In the genomic region with DNA sequence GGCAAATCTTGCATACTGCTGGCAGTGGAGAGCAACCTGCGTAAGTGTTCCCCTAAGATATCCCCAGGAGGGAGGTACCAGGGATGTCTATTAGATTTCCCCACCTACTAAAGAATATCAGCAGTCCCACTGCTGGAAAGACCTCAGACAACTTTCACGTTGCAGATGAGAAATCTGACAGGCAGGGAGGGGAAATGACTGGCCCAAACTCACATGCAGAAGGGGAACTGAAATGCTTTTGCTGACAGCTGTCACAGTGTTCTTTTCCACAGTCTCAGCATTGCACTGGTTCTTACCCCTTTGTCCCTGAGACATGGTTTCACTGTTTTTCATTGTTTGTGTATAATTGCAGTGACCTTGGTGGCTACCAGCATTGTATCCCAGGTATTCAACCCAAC, we compare ENCODE assay signal across 14 cellular contexts.
DNase-seq lines count a peak whose midpoint lies in the region; ATAC-seq lines count a peak whose summit lies in the region.
"Had no signal": no experiment of that assay in that cellular context is flagged by ENCODE, and none has a peak within 500 bp of the region (broad histone marks: within the 10 kb centered on the region; RNA-seq: fewer than 3 reads in every experiment).

No MANE protein-coding gene starts in this region.

- H3K4me3 Mint-ChIP-seq in memory B cell: no peak overlapping the region
- H3K4me3 Mint-ChIP-seq: natural killer cell treated with Interleukin-12 subunit alpha and Interleukin-12 subunit beta and Interleukin-15 and Interleukin-18, amount 100 ng/mL, for 72 hours; stimulated activated effector memory CD8-positive, alpha-beta T cell treated with anti-CD3 and anti-CD28 coated beads, Interleukin-12 subunit alpha, Interleukin-12 subunit beta, amount 100 ng/mL, for 72 hours had no signal

- H3K4me3 ChIP-seq in SJCRH30: no peak overlapping the region
- H3K4me3 ChIP-seq: esophagus squamous epithelium, spleen had no signal

- H3K9me3 ChIP-seq in SJCRH30 (replicated peaks): no peaks in the 10 kb centered on the region
- H3K9me3 ChIP-seq: esophagus squamous epithelium, spleen had no signal

- H3K27me3 ChIP-seq in SJCRH30: no peaks in the 10 kb centered on the region
- H3K27me3 ChIP-seq: esophagus squamous epithelium, spleen had no signal

- H3K36me3 Mint-ChIP-seq in memory B cell: peaks cover under 1% of the 10 kb centered on the region
- H3K36me3 Mint-ChIP-seq: natural killer cell treated with Interleukin-12 subunit alpha and Interleukin-12 subunit beta and Interleukin-15 and Interleukin-18, amount 100 ng/mL, for 72 hours; stimulated activated effector memory CD8-positive, alpha-beta T cell treated with anti-CD3 and anti-CD28 coated beads, Interleukin-12 subunit alpha, Interleukin-12 subunit beta, amount 100 ng/mL, for 72 hours had no signal

- peaks cover 12% of the 10 kb centered on the region; the same call in 1 of the 2 replicates for H3K4me1 ChIP-seq in SJCRH30
- H3K4me1 ChIP-seq: spleen had no signal

- DNase-seq in memory B cell (ENCODE audit: low spot score in 2 of 2): peak in 1 of 2 donors; percentile 6
- DNase-seq in NCI-H2081 (lab: John Stamatoyannopoulos, UW): no peak
- DNase-seq in SJCRH30: no peak
- no peak for DNase-seq in ecto neural progenitor cell (ENCODE audit: low spot score)
- DNase-seq in iPS-NIHi11 (ENCODE audit: low spot score): no peak
- DNase-seq: Calu3, esophagus squamous epithelium, spleen had no signal

- H3K27ac ChIP-seq in SJCRH30: no peak overlapping the region
- H3K27ac ChIP-seq: RWPE1 had no signal

- ATAC-seq in GM18867 (IDR thresholded peaks at IDR 0.05; ENCODE audit: unreplicated experiment) (peak; percentile 97), GM21528 (IDR thresholded peaks at IDR 0.05; ENCODE audit: low FRiP score, unreplicated experiment) (peak; percentile 85), HG03135 (IDR thresholded peaks at IDR 0.05; ENCODE audit: unreplicated experiment) (peak; percentile 87), memory B cell (ENCODE audit: low read depth) (peak; percentile 69)
- ATAC-seq: natural killer cell treated with Interleukin-12 subunit alpha and Interleukin-12 subunit beta and Interleukin-15 and Interleukin-18, amount 100 ng/mL, for 72 hours; stimulated activated effector memory CD8-positive, alpha-beta T cell treated with anti-CD3 and anti-CD28 coated beads, Interleukin-12 subunit alpha, Interleukin-12 subunit beta, amount 100 ng/mL, for 72 hours had no signal

- peaks cover 10% of the 10 kb centered on the region for H3K27me3 Mint-ChIP-seq in memory B cell

- no peaks in the 10 kb centered on the region for H3K36me3 ChIP-seq in SJCRH30
- H3K36me3 ChIP-seq: esophagus squamous epithelium, spleen had no signal

- peaks cover under 1% of the 10 kb centered on the region for H3K9me3 Mint-ChIP-seq in memory B cell
- H3K9me3 Mint-ChIP-seq: natural killer cell treated with Interleukin-12 subunit alpha and Interleukin-12 subunit beta and Interleukin-15 and Interleukin-18, amount 100 ng/mL, for 72 hours; stimulated activated effector memory CD8-positive, alpha-beta T cell treated with anti-CD3 and anti-CD28 coated beads, Interleukin-12 subunit alpha, Interleukin-12 subunit beta, amount 100 ng/mL, for 72 hours had no signal

- no peak overlapping the region for H3K27ac Mint-ChIP-seq in memory B cell
- H3K27ac Mint-ChIP-seq: natural killer cell treated with Interleukin-12 subunit alpha and Interleukin-12 subunit beta and Interleukin-15 and Interleukin-18, amount 100 ng/mL, for 72 hours; stimulated activated effector memory CD8-positive, alpha-beta T cell treated with anti-CD3 and anti-CD28 coated beads, Interleukin-12 subunit alpha, Interleukin-12 subunit beta, amount 100 ng/mL, for 72 hours had no signal

- H3K4me1 Mint-ChIP-seq in memory B cell: peaks cover 9% of the 10 kb centered on the region
- H3K4me1 Mint-ChIP-seq: stimulated activated effector memory CD8-positive, alpha-beta T cell treated with anti-CD3 and anti-CD28 coated beads, Interleukin-12 subunit alpha, Interleukin-12 subunit beta, amount 100 ng/mL, for 72 hours had no signal
